Comparison of ENCODE assay signal across 23 cellular contexts in the genomic region with DNA sequence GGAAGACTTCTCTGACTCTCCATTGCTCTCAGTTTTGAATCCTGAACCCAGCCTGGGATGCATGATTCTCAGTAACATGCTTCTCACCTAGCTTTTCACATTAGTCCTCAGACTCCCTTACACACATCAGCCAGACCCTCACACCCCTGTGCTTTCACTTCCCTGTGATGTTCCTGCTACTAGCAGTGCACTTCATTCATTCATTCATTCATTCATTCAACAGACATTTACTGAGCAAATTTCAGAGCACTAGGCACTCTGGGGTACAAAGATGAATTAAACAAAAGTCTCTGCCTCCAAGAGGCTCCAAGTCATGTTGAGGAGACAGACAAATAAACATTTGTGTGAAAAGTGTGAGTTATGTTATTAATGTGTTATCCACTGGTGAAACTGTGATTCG.
DNase-seq lines count a peak whose midpoint lies in the region; ATAC-seq, FAIRE-seq and TF ChIP-seq lines count a peak whose summit lies in the region.
"Had no signal": no experiment of that assay in that cellular context is flagged by ENCODE, and none has a peak within 500 bp of the region (broad histone marks: within the 10 kb centered on the region; RNA-seq: fewer than 3 reads in every experiment).

No MANE protein-coding gene starts in this region.

- FAIRE-seq in GM12878 (lab: Jason Lieb, UNC): no peak
- FAIRE-seq: A204.1, G401.6 had no signal

- no TSS peak for BruUV-seq in GM12878 (replicated peaks; lab: Mats Ljungman, UMichigan)

- ATAC-seq in GM12878: no peak
- ATAC-seq: CD8-positive, alpha-beta T cell; GM23338; HCT116 had no signal

- no peaks in the 10 kb centered on the region for H4K20me1 ChIP-seq in GM12878 (ENCODE audit: control insufficient read depth, insufficient read depth)
- H4K20me1 ChIP-seq: BLaER1 had no signal

- H3K36me3 Mint-ChIP-seq in activated CD4-positive, alpha-beta T cell treated with anti-CD3 and anti-CD28 coated beads, Interleukin-2, amount 10 ng/mL, durations not matched to agents 24 days and 14 days (ENCODE audit: low read depth): no peaks in the 10 kb centered on the region
- H3K36me3 Mint-ChIP-seq: CD4-positive, CD25-positive, alpha-beta regulatory T cell; CD8-positive, alpha-beta T cell had no signal

- peak overlapping the region; percentile 57; the same call in 1 of the 2 replicates for H3K27ac ChIP-seq in VCaP
- no peak overlapping the region for H3K27ac ChIP-seq in GM12878 (ENCODE audit: control insufficient read depth, insufficient read depth)
- peak overlapping the region; percentile 6 for H3K27ac ChIP-seq in subcutaneous abdominal adipose tissue (ENCODE audit: low read depth, low read length)
- H3K27ac ChIP-seq: 22Rv1, BLaER1, C4-2B had no signal

- WGBS in GM12878 (ENCODE audit: insufficient coverage, insufficient replicate concordance, low lambda C conversion rate, missing lambda C conversion rate): 20% methylated on average over 1 of the region's 1 CpG

- H3K9ac ChIP-seq in GM12878 (ENCODE audit: control insufficient read depth, insufficient read depth, low read length) (no peak overlapping the region), subcutaneous abdominal adipose tissue (ENCODE audit: low read length in 5 of 5) (no peak overlapping the region)
- H3K9ac ChIP-seq: BLaER1 had no signal

- TF ChIP-seq CTCF in VCaP (conservative IDR thresholded peaks at IDR 0.05) (no peak), GM12878 (IDR thresholded peaks at IDR 0.05 in 2 of 3, conservative IDR thresholded peaks at IDR 0.05 in 1 of 3; ENCODE audit: control insufficient read depth in 2 of 3, extremely low read depth in 1 of 3, insufficient read depth in 1 of 3, low read depth in 3 of 3, low read length in 3 of 3) (no peak)

- peaks cover 11% of the 10 kb centered on the region for H3K4me1 ChIP-seq in GM12878 (ENCODE audit: control insufficient read depth, insufficient read depth, low read length)
- H3K4me1 ChIP-seq in subcutaneous abdominal adipose tissue (ENCODE audit: control insufficient read depth in 5 of 5, insufficient read depth in 5 of 5, low read length in 5 of 5): peaks cover 6 to 65% (median 57%) of the 10 kb centered on the region in 5 donors
- H3K4me1 ChIP-seq: Caco-2 had no signal

- in situ Hi-C loops in GM12878 (cut with MboI): no loop called here

- POLR2A ChIA-PET in GM12878 (lab: Charles Lee): no interaction called here

- H3K27me3 Mint-ChIP-seq in activated CD4-positive, alpha-beta T cell treated with anti-CD3 and anti-CD28 coated beads, Interleukin-2, amount 10 ng/mL, durations not matched to agents 24 days and 14 days: peaks cover 29% of the 10 kb centered on the region
- H3K27me3 Mint-ChIP-seq: B cell had no signal

- no peak overlapping the region for H3K4me3 Mint-ChIP-seq in activated CD4-positive, alpha-beta T cell treated with anti-CD3 and anti-CD28 coated beads, Interleukin-2, amount 10 ng/mL, durations not matched to agents 24 days and 14 days
- H3K4me3 Mint-ChIP-seq: B cell; CD4-positive, CD25-positive, alpha-beta regulatory T cell; CD8-positive, alpha-beta T cell; GM23338; H9; HFFc6 had no signal

- no peak overlapping the region for H3K4me2 ChIP-seq in GM12878 (ENCODE audit: control insufficient read depth, insufficient read depth)
- H3K4me2 ChIP-seq: BLaER1, GM23338 had no signal

- TF ChIP-seq POLR2A in GM12878 (IDR thresholded peaks at IDR 0.05; ENCODE audit: low read depth, low read length): no peak

- no peak overlapping the region for H2AFZ ChIP-seq in GM12878 (ENCODE audit: control insufficient read depth, low read depth, low read length)
- H2AFZ ChIP-seq: GM23338 had no signal

- peaks cover 2% of the 10 kb centered on the region for H3K4me1 Mint-ChIP-seq in activated CD4-positive, alpha-beta T cell treated with anti-CD3 and anti-CD28 coated beads, Interleukin-2, amount 10 ng/mL, durations not matched to agents 24 days and 14 days
- H3K4me1 Mint-ChIP-seq: CD4-positive, CD25-positive, alpha-beta regulatory T cell had no signal

- intact Hi-C loops in activated CD4-positive, alpha-beta T cell treated with anti-CD3 and anti-CD28 coated beads, Interleukin-2, amount 10 ng/mL, durations not matched to agents 24 days and 14 days (cut with micrococcal nuclease): no loop called here
- intact Hi-C loops in GM12878 (cut with micrococcal nuclease; ENCODE audit: unreplicated experiment): no loop called here

- H3K9me3 ChIP-seq in GM12878 (replicated peaks; ENCODE audit: control insufficient read depth, insufficient read depth, low read length) (no peaks in the 10 kb centered on the region), subcutaneous abdominal adipose tissue (ENCODE audit: control insufficient read depth in 5 of 5, low read length in 5 of 5) (no peaks in the 10 kb centered on the region)
- H3K9me3 ChIP-seq: BLaER1, Caco-2 had no signal

- TF ChIP-seq EP300 in GM12878 (IDR thresholded peaks at IDR 0.05; ENCODE audit: borderline replicate concordance in 1 of 2, control insufficient read depth in 1 of 2, low read depth in 2 of 2, low read length in 2 of 2): no peak

- no peak overlapping the region for H3K27ac Mint-ChIP-seq in activated CD4-positive, alpha-beta T cell treated with anti-CD3 and anti-CD28 coated beads, Interleukin-2, amount 10 ng/mL, durations not matched to agents 24 days and 14 days
- H3K27ac Mint-ChIP-seq: B cell; CD4-positive, CD25-positive, alpha-beta regulatory T cell; CD8-positive, alpha-beta T cell; GM23338; H9; HFFc6 had no signal

- H3K4me3 ChIP-seq in GM12878 (no peak overlapping the region), subcutaneous abdominal adipose tissue (ENCODE audit: low read depth in 1 of 5, low read length in 5 of 5) (no peak overlapping the region)
- H3K4me3 ChIP-seq: BLaER1, GM23338 had no signal

- H3K27me3 ChIP-seq in GM12878 (replicated peaks in 1 of 2; ENCODE audit: control insufficient read depth in 2 of 2, insufficient read depth in 2 of 2, low read length in 1 of 2) (no peaks in the 10 kb centered on the region), subcutaneous abdominal adipose tissue (ENCODE audit: control insufficient read depth in 5 of 5, insufficient read depth in 4 of 5, low read length in 5 of 5) (no peaks in the 10 kb centered on the region)
- H3K27me3 ChIP-seq: BLaER1 had no signal

- SMC1A ChIA-PET in GM12878 (lab: Charles Lee; ENCODE audit: uncharacterized antibody, unreplicated experiment): no interaction called here

- no peak for TF ChIP-seq RAD21 in GM12878 (IDR thresholded peaks at IDR 0.05; ENCODE audit: insufficient read depth, low read depth, low read length)

- RAD21 ChIA-PET in GM12878 (lab: Charles Lee; ENCODE audit: unreplicated experiment): no interaction called here

- CTCF ChIA-PET in GM12878 (lab: Yijun Ruan, JAX): no interaction called here

- no peaks in the 10 kb centered on the region for H3K36me3 ChIP-seq in GM12878 (ENCODE audit: control insufficient read depth in 2 of 2, insufficient read depth in 2 of 2, low read length in 1 of 2)
- H3K36me3 ChIP-seq in subcutaneous abdominal adipose tissue (ENCODE audit: control insufficient read depth in 5 of 5, insufficient read depth in 5 of 5, low read length in 5 of 5): no peaks in the 10 kb centered on the region
- H3K36me3 ChIP-seq: BLaER1 had no signal

- no peaks in the 10 kb centered on the region for H3K79me2 ChIP-seq in GM12878 (ENCODE audit: control insufficient read depth, insufficient read depth, low read length)

- H3K9me3 Mint-ChIP-seq in activated CD4-positive, alpha-beta T cell treated with anti-CD3 and anti-CD28 coated beads, Interleukin-2, amount 10 ng/mL, durations not matched to agents 24 days and 14 days: no peaks in the 10 kb centered on the region
- H3K9me3 Mint-ChIP-seq: CD8-positive, alpha-beta T cell; GM23338; H9; HFFc6 had no signal

- peak; percentile 31 for DNase-seq in activated CD4-positive, alpha-beta T cell treated with anti-CD3 and anti-CD28 coated beads, Interleukin-2, amount 10 ng/mL, durations not matched to agents 24 days and 14 days
- no peak for DNase-seq in activated CD4-positive, alpha-beta T cell treated with anti-CD3 and anti-CD28 coated beads, Interleukin-2, amount 50 U/mL, for 4 hours
- no peak for DNase-seq in GM12878 (ENCODE audit: low read depth, low spot score)
- DNase-seq in stimulated activated CD4-positive, alpha-beta T cell treated with anti-CD3 and anti-CD28 coated beads, Interleukin-2, amount 100 ng/mL, for 48 hours: no peak
- DNase-seq in NCI-H82 (lab: John Stamatoyannopoulos, UW): no peak
- DNase-seq in NCI-H2227 (lab: John Stamatoyannopoulos, UW; ENCODE audit: unreplicated experiment): no peak
- DNase-seq: Caco-2; CD4-positive, CD25-positive, alpha-beta regulatory T cell; CD8-positive, alpha-beta T cell; DMS153; DND-41; H9; HFFc6 had no signal

TF ChIP-seq in GM12878, 131 proteins besides CTCF, POLR2A, EP300 and RAD21:
- no peak for TF ChIP-seq SUPT20H (IDR thresholded peaks at IDR 0.05; ENCODE audit: borderline replicate concordance, control insufficient read depth, low read depth, low read length)
- peak; percentile 95 for TF ChIP-seq ZNF24 (IDR thresholded peaks at IDR 0.05)
